ENCODE assay signal across 13 cellular contexts in the genomic region with DNA sequence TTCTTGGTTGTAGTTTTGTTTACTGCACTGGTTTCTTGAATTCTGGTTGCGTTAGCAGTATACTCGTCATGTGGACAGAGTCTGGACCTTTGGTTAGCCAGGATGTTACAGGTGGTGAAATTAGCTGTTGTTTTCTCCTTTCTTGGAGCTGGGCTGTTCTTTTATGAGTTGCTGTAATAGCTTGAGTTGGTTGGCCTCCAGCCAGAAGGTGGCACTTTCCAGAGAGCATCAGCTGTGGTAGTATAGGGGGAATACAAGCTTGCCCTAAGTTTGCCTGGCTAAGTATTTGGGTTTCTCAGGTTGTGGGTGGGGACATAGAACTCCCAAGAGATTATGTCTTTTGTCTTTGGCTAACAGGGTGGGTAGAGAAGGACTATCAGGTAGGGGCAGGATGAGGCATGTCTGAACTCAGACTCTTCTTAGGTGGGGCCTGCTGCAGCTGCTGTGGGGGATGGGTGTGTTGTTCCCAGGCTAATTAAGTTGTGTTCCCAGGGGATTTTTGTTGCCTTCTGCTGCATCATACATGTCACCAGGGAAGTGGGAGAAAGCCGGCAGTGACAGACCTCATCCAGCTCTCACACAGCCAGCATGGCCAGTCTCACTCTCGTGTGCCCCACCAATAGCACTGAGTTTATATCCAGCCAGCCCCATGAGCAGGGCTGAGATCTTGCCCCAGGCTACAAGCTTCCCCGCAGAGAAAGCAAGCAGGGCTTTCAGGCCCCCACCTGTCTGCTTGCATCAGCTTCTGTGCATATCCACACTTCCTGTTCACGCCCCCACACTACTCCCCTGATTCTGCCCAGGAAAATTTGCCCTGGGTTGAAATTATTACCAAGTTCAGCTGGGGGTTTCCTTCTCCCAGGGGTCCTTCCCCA.
DNase-seq lines count a peak whose midpoint lies in the region; TF ChIP-seq lines count a peak whose summit lies in the region.
"Had no signal": no experiment of that assay in that cellular context is flagged by ENCODE, and none has a peak within 500 bp of the region (broad histone marks: within the 10 kb centered on the region; RNA-seq: fewer than 3 reads in every experiment).

No MANE protein-coding gene starts in this region.

- H3K27ac Mint-ChIP-seq in MCF 10A (ENCODE audit: low read depth, unreplicated experiment), result peak overlapping the region; percentile 76
- H3K27ac Mint-ChIP-seq in activated naive CD4-positive, alpha-beta T cell treated with anti-CD3 and anti-CD28 coated beads, Interleukin-2, amount 10 ng/mL, durations not matched to agents 7 days and 5 days, result no peak overlapping the region

- peak overlapping the region in 1 of 3 donors; percentile 8 for H3K4me3 ChIP-seq in breast epithelium
- no peak overlapping the region for H3K4me3 ChIP-seq in thyroid gland (replicated peaks in 1 of 3)
- H3K4me3 ChIP-seq: A549, esophagus muscularis mucosa, testis had no signal

- no TSS peak for BruUV-seq in MCF 10A (replicated peaks; lab: Mats Ljungman, UMichigan)

- POLR2A ChIA-PET in MCF 10A (lab: Yijun Ruan, JAX), result interaction anchor here (1.4 kb wide), 1 partner anchor 17 kb away, joined by 6 read pairs; no protein-coding TSS in a partner anchor
- POLR2A ChIA-PET in RWPE1 (lab: Yijun Ruan, JAX; ENCODE audit: low non-redundant PET), result no interaction called here

- WGBS in thyroid gland, 2 donors, result 83 to 86% methylated on average over 5 to 6 of the region's 6 CpGs

- H3K27me3 ChIP-seq in breast epithelium (no peaks in the 10 kb centered on the region), thyroid gland (no peaks in the 10 kb centered on the region)
- H3K27me3 ChIP-seq: brain microvascular endothelial cell, neutrophil, testis had no signal

- peaks cover 14% of the 10 kb centered on the region for H3K4me1 Mint-ChIP-seq in MCF 10A (ENCODE audit: insufficient read depth, unreplicated experiment)
- no peaks in the 10 kb centered on the region for H3K4me1 Mint-ChIP-seq in activated naive CD4-positive, alpha-beta T cell treated with anti-CD3 and anti-CD28 coated beads, Interleukin-2, amount 10 ng/mL, durations not matched to agents 7 days and 5 days

- H3K27ac ChIP-seq in breast epithelium, result no peak overlapping the region
- H3K27ac ChIP-seq in RWPE1, result peak overlapping the region; percentile 12
- H3K27ac ChIP-seq in thyroid gland, result no peak overlapping the region
- H3K27ac ChIP-seq: A549, brain microvascular endothelial cell, esophagus muscularis mucosa, neutrophil, testis had no signal

- TF ChIP-seq POLR2A in breast epithelium (IDR thresholded peaks at IDR 0.05) (no peak), thyroid gland (IDR thresholded peaks at IDR 0.05) (no peak)

- intact Hi-C loops in MCF 10A (cut with micrococcal nuclease), result no loop called here
- intact Hi-C loops in breast epithelium (cut with DNase I; ENCODE audit: low total_unique reads), result no loop called here
- intact Hi-C loops in thyroid gland (cut with DNase I), result no loop called here

- peak overlapping the region; percentile 19 for H3K4me3 Mint-ChIP-seq in MCF 10A (ENCODE audit: unreplicated experiment)
- H3K4me3 Mint-ChIP-seq in activated naive CD4-positive, alpha-beta T cell treated with anti-CD3 and anti-CD28 coated beads, Interleukin-2, amount 10 ng/mL, durations not matched to agents 7 days and 5 days, result no peak overlapping the region

- H3K9me3 Mint-ChIP-seq in MCF 10A (ENCODE audit: unreplicated experiment), result peaks cover 7% of the 10 kb centered on the region
- H3K9me3 Mint-ChIP-seq in activated naive CD4-positive, alpha-beta T cell treated with anti-CD3 and anti-CD28 coated beads, Interleukin-2, amount 10 ng/mL, durations not matched to agents 7 days and 5 days, result no peaks in the 10 kb centered on the region

- H3K36me3 Mint-ChIP-seq in MCF 10A (ENCODE audit: insufficient read depth, unreplicated experiment), result no peaks in the 10 kb centered on the region
- no peaks in the 10 kb centered on the region for H3K36me3 Mint-ChIP-seq in activated naive CD4-positive, alpha-beta T cell treated with anti-CD3 and anti-CD28 coated beads, Interleukin-2, amount 10 ng/mL, durations not matched to agents 7 days and 5 days

- H3K4me1 ChIP-seq in breast epithelium (no peaks in the 10 kb centered on the region), thyroid gland (no peaks in the 10 kb centered on the region)
- H3K4me1 ChIP-seq: A549, esophagus muscularis mucosa, testis had no signal

- H3K36me3 ChIP-seq in breast epithelium, result no peaks in the 10 kb centered on the region
- H3K36me3 ChIP-seq in thyroid gland, result no peaks in the 10 kb centered on the region
- H3K36me3 ChIP-seq: brain microvascular endothelial cell, esophagus muscularis mucosa, neutrophil had no signal

- H3K9me3 ChIP-seq in breast epithelium (no peaks in the 10 kb centered on the region), thyroid gland (no peaks in the 10 kb centered on the region)
- H3K9me3 ChIP-seq: A549, esophagus muscularis mucosa, neutrophil, testis had no signal

- TF ChIP-seq CTCF in MCF 10A (IDR thresholded peaks at IDR 0.05; ENCODE audit: unreplicated experiment) (no peak), breast epithelium (IDR thresholded peaks at IDR 0.05) (no peak), RWPE1 (conservative IDR thresholded peaks at IDR 0.05; ENCODE audit: low read depth) (no peak), thyroid gland (IDR thresholded peaks at IDR 0.05) (no peak)

- CTCF ChIA-PET in MCF 10A (lab: Yijun Ruan, JAX) (interaction anchor here (0.6 to 1.1 kb wide), 2 partner anchors 45 to 243 kb away, joined by 5 to 8 read pairs; no protein-coding TSS in a partner anchor), RWPE1 (lab: Yijun Ruan, JAX) (no interaction called here)
- CTCF ChIA-PET in activated naive CD4-positive, alpha-beta T cell treated with anti-CD3 and anti-CD28 coated beads, Interleukin-2, amount 10 ng/mL, durations not matched to agents 7 days and 5 days (lab: Charles Lee), result no interaction called here

- peaks cover 21% of the 10 kb centered on the region for H3K27me3 Mint-ChIP-seq in MCF 10A (ENCODE audit: insufficient read depth, unreplicated experiment)
- H3K27me3 Mint-ChIP-seq in activated naive CD4-positive, alpha-beta T cell treated with anti-CD3 and anti-CD28 coated beads, Interleukin-2, amount 10 ng/mL, durations not matched to agents 7 days and 5 days, result peaks cover 3% of the 10 kb centered on the region

- DNase-seq in MCF 10A (ENCODE audit: unreplicated experiment) (peak; percentile 75), breast epithelium (ENCODE audit: low spot score in 2 of 2) (no peak), NCI-H1105 treated with DMSO at 0.1 percent for 48 hours (lab: John Stamatoyannopoulos, UW) (peak; percentile 94), RWPE1 (ENCODE audit: low spot score) (no peak), activated gamma-delta T cell treated with Interleukin-2 at 50 U/mL for 16 hours (no peak), thyroid gland (no peak), NCI-H128 (lab: John Stamatoyannopoulos, UW; ENCODE audit: unreplicated experiment) (no peak)
- DNase-seq in activated naive CD4-positive, alpha-beta T cell treated with anti-CD3 and anti-CD28 coated beads, Interleukin-2, amount 10 ng/mL, durations not matched to agents 7 days and 5 days, result no peak
- DNase-seq: brain microvascular endothelial cell, testis had no signal

Comparison
In these comparisons a context has a peak if more than half of its experiments do, and no peak if none do; other contexts are left out.
1. DNase-seq: peak in MCF 10A (single experiment) and NCI-H1105 treated with DMSO at 0.1 percent for 48 hours (single experiment); none in breast epithelium (0 of 2), RWPE1 (single experiment), activated naive CD4-positive, alpha-beta T cell treated with anti-CD3 and anti-CD28 coated beads, Interleukin-2, amount 10 ng/mL, durations not matched to agents 7 days and 5 days (single experiment), activated gamma-delta T cell treated with Interleukin-2 at 50 U/mL for 16 hours (single experiment), thyroid gland (0 of 2) and NCI-H128 (single experiment).